ENCODE assay signal across 15 cellular contexts in genomic region chr18:63223837-63224236, GRCh38.
DNase-seq lines count a peak whose midpoint lies in the region; ATAC-seq lines count a peak whose summit lies in the region.
"Had no signal": no experiment of that assay in that cellular context is flagged by ENCODE, and none has a peak within 500 bp of the region (broad histone marks: within the 10 kb centered on the region; RNA-seq: fewer than 3 reads in every experiment).

No MANE protein-coding gene starts in this region.

- no peaks in the 10 kb centered on the region for H3K27me3 Mint-ChIP-seq in activated CD4-positive, alpha-beta T cell treated with anti-CD3 and anti-CD28 coated beads, Interleukin-2, amount 10 ng/mL, durations not matched to agents 7 days and 5 days
- H3K27me3 Mint-ChIP-seq in activated T-helper 1 cell treated with anti-CD3 and anti-CD28 coated beads, Interleukin-12 subunit alpha, Interleukin-12 subunit beta, Interleukin-2, Interleukin-4 antibody, amounts not matched to agents 30 ng/mL and 10 ng/mL and 1 ng/mL, durations not matched to agents 14 hours and 24 hours and 36 hours (ENCODE audit: insufficient read depth) = no peaks in the 10 kb centered on the region
- H3K27me3 Mint-ChIP-seq in natural killer cell treated with Interleukin-12 subunit alpha and Interleukin-12 subunit beta and Interleukin-15 and Interleukin-18, amount 100 ng/mL, for 72 hours = no peaks in the 10 kb centered on the region
- H3K27me3 Mint-ChIP-seq: type B pancreatic cell had no signal

- DNase-seq in activated CD4-positive, alpha-beta T cell treated with anti-CD3 and anti-CD28 coated beads, Interleukin-2, amount 10 ng/mL, durations not matched to agents 7 days and 5 days = no peak
- no peak for DNase-seq in activated CD4-positive, alpha-beta T cell treated with anti-CD3 and anti-CD28 coated beads, Interleukin-2, amount 50 U/mL, for 1 hour
- DNase-seq in activated T-helper 1 cell treated with anti-CD3 and anti-CD28 coated beads, Interleukin-12 subunit alpha, Interleukin-12 subunit beta, Interleukin-2, Interleukin-4 antibody, amounts not matched to agents 30 ng/mL and 10 ng/mL and 1 ng/mL, durations not matched to agents 14 hours and 24 hours and 36 hours (ENCODE audit: low spot score) = no peak
- no peak for DNase-seq in natural killer cell treated with Interleukin-12 subunit alpha and Interleukin-12 subunit beta and Interleukin-15 and Interleukin-18, amount 100 ng/mL, for 72 hours (ENCODE audit: low spot score)
- DNase-seq in iPS-NIHi11 (ENCODE audit: low spot score) (no peak), SJCRH30 (no peak)
- no peak for DNase-seq in stimulated activated CD4-positive, alpha-beta T cell treated with anti-CD3 and anti-CD28 coated beads, Interleukin-12 subunit alpha, Interleukin-12 subunit beta, amount 100 ng/mL, for 4 hours
- DNase-seq: amniotic stem cell, cerebellar nuclear complex, left lung, NCI-H446, ovary had no signal

- H3K4me3 Mint-ChIP-seq in activated CD4-positive, alpha-beta T cell treated with anti-CD3 and anti-CD28 coated beads, Interleukin-2, amount 10 ng/mL, durations not matched to agents 7 days and 5 days = no peak overlapping the region
- peak overlapping the region; percentile 38 for H3K4me3 Mint-ChIP-seq in activated T-helper 1 cell treated with anti-CD3 and anti-CD28 coated beads, Interleukin-12 subunit alpha, Interleukin-12 subunit beta, Interleukin-2, Interleukin-4 antibody, amounts not matched to agents 30 ng/mL and 10 ng/mL and 1 ng/mL, durations not matched to agents 14 hours and 24 hours and 36 hours
- peak overlapping the region; percentile 44 for H3K4me3 Mint-ChIP-seq in natural killer cell treated with Interleukin-12 subunit alpha and Interleukin-12 subunit beta and Interleukin-15 and Interleukin-18, amount 100 ng/mL, for 72 hours
- H3K4me3 Mint-ChIP-seq: type B pancreatic cell had no signal

- peak overlapping the region; percentile 72 for H3K27ac Mint-ChIP-seq in activated CD4-positive, alpha-beta T cell treated with anti-CD3 and anti-CD28 coated beads, Interleukin-2, amount 10 ng/mL, durations not matched to agents 7 days and 5 days
- H3K27ac Mint-ChIP-seq in activated T-helper 1 cell treated with anti-CD3 and anti-CD28 coated beads, Interleukin-12 subunit alpha, Interleukin-12 subunit beta, Interleukin-2, Interleukin-4 antibody, amounts not matched to agents 30 ng/mL and 10 ng/mL and 1 ng/mL, durations not matched to agents 14 hours and 24 hours and 36 hours = peak overlapping the region; percentile 67
- peak overlapping the region; percentile 61 to 62 for H3K27ac Mint-ChIP-seq in natural killer cell treated with Interleukin-12 subunit alpha and Interleukin-12 subunit beta and Interleukin-15 and Interleukin-18, amount 100 ng/mL, for 72 hours
- H3K27ac Mint-ChIP-seq: type B pancreatic cell had no signal

- POLR2A ChIA-PET in activated CD4-positive, alpha-beta T cell treated with anti-CD3 and anti-CD28 coated beads, Interleukin-2, amount 10 ng/mL, durations not matched to agents 7 days and 5 days (lab: Charles Lee) = no interaction called here

- H3K9me3 Mint-ChIP-seq in activated CD4-positive, alpha-beta T cell treated with anti-CD3 and anti-CD28 coated beads, Interleukin-2, amount 10 ng/mL, durations not matched to agents 7 days and 5 days = peaks cover 10% of the 10 kb centered on the region
- peaks cover 10% of the 10 kb centered on the region for H3K9me3 Mint-ChIP-seq in activated T-helper 1 cell treated with anti-CD3 and anti-CD28 coated beads, Interleukin-12 subunit alpha, Interleukin-12 subunit beta, Interleukin-2, Interleukin-4 antibody, amounts not matched to agents 30 ng/mL and 10 ng/mL and 1 ng/mL, durations not matched to agents 14 hours and 24 hours and 36 hours
- peaks cover 1% of the 10 kb centered on the region for H3K9me3 Mint-ChIP-seq in natural killer cell treated with Interleukin-12 subunit alpha and Interleukin-12 subunit beta and Interleukin-15 and Interleukin-18, amount 100 ng/mL, for 72 hours

- H3K36me3 Mint-ChIP-seq in activated CD4-positive, alpha-beta T cell treated with anti-CD3 and anti-CD28 coated beads, Interleukin-2, amount 10 ng/mL, durations not matched to agents 7 days and 5 days (ENCODE audit: low read depth) = peaks cover 81% of the 10 kb centered on the region
- H3K36me3 Mint-ChIP-seq in activated T-helper 1 cell treated with anti-CD3 and anti-CD28 coated beads, Interleukin-12 subunit alpha, Interleukin-12 subunit beta, Interleukin-2, Interleukin-4 antibody, amounts not matched to agents 30 ng/mL and 10 ng/mL and 1 ng/mL, durations not matched to agents 14 hours and 24 hours and 36 hours (ENCODE audit: low read depth) = peaks cover 50% of the 10 kb centered on the region
- H3K36me3 Mint-ChIP-seq in natural killer cell treated with Interleukin-12 subunit alpha and Interleukin-12 subunit beta and Interleukin-15 and Interleukin-18, amount 100 ng/mL, for 72 hours = peaks cover 18% of the 10 kb centered on the region

- no peaks in the 10 kb centered on the region for H3K9me3 ChIP-seq in SJCRH30 (replicated peaks)
- H3K9me3 ChIP-seq: left lung, ovary, SJSA1 had no signal

- no peaks in the 10 kb centered on the region for H3K27me3 ChIP-seq in SJCRH30
- H3K27me3 ChIP-seq: left lung, ovary, SJSA1 had no signal

- no peaks in the 10 kb centered on the region for H3K36me3 ChIP-seq in SJCRH30
- H3K36me3 ChIP-seq: left lung, ovary, SJSA1 had no signal

- CTCF ChIA-PET in activated CD4-positive, alpha-beta T cell treated with anti-CD3 and anti-CD28 coated beads, Interleukin-2, amount 10 ng/mL, durations not matched to agents 7 days and 5 days (lab: Charles Lee) = interaction anchor here (0.5 to 1.7 kb wide), 3 partner anchors 12 to 256 kb away, joined by 3 to 7 read pairs (median 3); no protein-coding TSS in a partner anchor

- ATAC-seq in HG02885 (IDR thresholded peaks at IDR 0.05; ENCODE audit: poor library complexity, unreplicated experiment) = peak; percentile 33
- ATAC-seq in natural killer cell treated with Interleukin-12 subunit alpha and Interleukin-12 subunit beta and Interleukin-15 and Interleukin-18, amount 100 ng/mL, for 72 hours = no peak
- ATAC-seq: left lung had no signal

- intact Hi-C loops in activated T-helper 1 cell treated with anti-CD3 and anti-CD28 coated beads, Interleukin-12 subunit alpha, Interleukin-12 subunit beta, Interleukin-2, Interleukin-4 antibody, amounts not matched to agents 30 ng/mL and 10 ng/mL and 1 ng/mL, durations not matched to agents 14 hours and 24 hours and 36 hours (cut with micrococcal nuclease) = loop anchor here (1.0 kb wide), 2 partner anchors 9 to 11 kb away; no protein-coding TSS in a partner anchor

- no peaks in the 10 kb centered on the region for H3K4me1 ChIP-seq in SJCRH30

- peaks cover 76% of the 10 kb centered on the region for H3K4me1 Mint-ChIP-seq in activated CD4-positive, alpha-beta T cell treated with anti-CD3 and anti-CD28 coated beads, Interleukin-2, amount 10 ng/mL, durations not matched to agents 7 days and 5 days
- H3K4me1 Mint-ChIP-seq in activated T-helper 1 cell treated with anti-CD3 and anti-CD28 coated beads, Interleukin-12 subunit alpha, Interleukin-12 subunit beta, Interleukin-2, Interleukin-4 antibody, amounts not matched to agents 30 ng/mL and 10 ng/mL and 1 ng/mL, durations not matched to agents 14 hours and 24 hours and 36 hours (ENCODE audit: low read depth) = peaks cover 67% of the 10 kb centered on the region
- peaks cover 52 to 63% of the 10 kb centered on the region in 2 donors for H3K4me1 Mint-ChIP-seq in natural killer cell treated with Interleukin-12 subunit alpha and Interleukin-12 subunit beta and Interleukin-15 and Interleukin-18, amount 100 ng/mL, for 72 hours (ENCODE audit: low read depth in 2 of 2)

- H3K27ac ChIP-seq in SJCRH30 = no peak overlapping the region
- H3K27ac ChIP-seq: left lung, ovary, SJSA1 had no signal

- no peak overlapping the region for H3K4me3 ChIP-seq in SJCRH30
- H3K4me3 ChIP-seq: left lung, ovary, SJSA1 had no signal
